ENCODE assay signal across 28 cellular contexts in genomic region chr10:19699299-19699698, GRCh38.
"Had no signal": no experiment of that assay in that cellular context is flagged by ENCODE, and none has a peak within 500 bp of the region (broad histone marks: within the 10 kb centered on the region; RNA-seq: fewer than 3 reads in every experiment).

No MANE protein-coding gene starts in this region.

- H3K4me1 ChIP-seq: left ventricle myocardium inferior, neural progenitor cell, parathyroid adenoma, right atrium auricular region, stomach, testis, thyroid gland, transverse colon, upper lobe of left lung, vagina had no signal

- H3K4me3 Mint-ChIP-seq: mesothelial cell of epicardium; natural killer cell; nephron progenitor cell; neural progenitor cell; stimulated activated naive B cell treated with anti-CD40 and anti-IgM and Interleukin-4, amounts not matched to agents 10 μg/mL and 1 μg/mL and 100 μg/mL, for 72 hours had no signal

- H3K9me3 Mint-ChIP-seq: natural killer cell, neural progenitor cell had no signal

- H3K36me3 Mint-ChIP-seq: naive B cell; natural killer cell; neural progenitor cell; stimulated activated naive B cell treated with anti-CD40 and anti-IgM and Interleukin-4, amounts not matched to agents 10 μg/mL and 1 μg/mL and 100 μg/mL, for 72 hours had no signal

- H3K27me3 ChIP-seq: neural progenitor cell, neutrophil, right atrium auricular region, stomach, testis, thyroid gland, transverse colon, upper lobe of left lung, vagina had no signal

- H3K9ac ChIP-seq: neural progenitor cell, parathyroid adenoma had no signal

- H3K79me2 ChIP-seq: parathyroid adenoma had no signal

- DNase-seq: hippocampal formation; islet precursor cell; left ventricle myocardium inferior; mesendoderm; naive B cell; natural killer cell; nephron progenitor cell; occipital lobe; stimulated activated CD4-positive, alpha-beta T cell treated with anti-CD3 and anti-CD28 coated beads, Interleukin-12 subunit alpha, Interleukin-12 subunit beta, amount 100 ng/mL, for 4 hours; stimulated activated CD4-positive, alpha-beta T cell treated with anti-CD3 and anti-CD28 coated beads, Interleukin-15, amount 100 ng/mL, for 24 hours; stimulated activated CD4-positive, alpha-beta T cell treated with anti-CD3 and anti-CD28 coated beads, Interleukin-2, amount 100 ng/mL, for 24 hours; stimulated activated CD4-positive, alpha-beta T cell treated with anti-CD3 and anti-CD28 coated beads, Interleukin-4, amount 100 ng/mL, for 1 hour; stimulated activated naive B cell treated with anti-CD40 and anti-IgM and Interleukin-4, amounts not matched to agents 10 μg/mL and 1 μg/mL and 100 μg/mL, for 72 hours; stimulated activated naive CD8-positive, alpha-beta T cell treated with anti-CD3 and anti-CD28 coated beads, Interleukin-15, Interleukin-2, amounts not matched to agents 100 U/mL and 50 U/mL, for 24 hours; stomach; testis; thyroid gland; transverse colon; upper lobe of left lung had no signal

- H3K4me3 ChIP-seq: left ventricle myocardium inferior, lung, neural progenitor cell, right atrium auricular region, skin epidermis, stomach, testis, thyroid gland, transverse colon, upper lobe of left lung, vagina had no signal

- H3K36me3 ChIP-seq: left ventricle myocardium inferior, neural progenitor cell, neutrophil, right atrium auricular region, stomach, thyroid gland, transverse colon, upper lobe of left lung, vagina had no signal

- H3K27me3 Mint-ChIP-seq: naive B cell; progenitor cell of endocrine pancreas; stimulated activated naive B cell treated with anti-CD40 and anti-IgM and Interleukin-4, amounts not matched to agents 10 μg/mL and 1 μg/mL and 100 μg/mL, for 72 hours had no signal

- H3K27ac Mint-ChIP-seq: mesothelial cell of epicardium; naive B cell; natural killer cell; nephron progenitor cell; neural progenitor cell; progenitor cell of endocrine pancreas; stimulated activated naive B cell treated with anti-CD40 and anti-IgM and Interleukin-4, amounts not matched to agents 10 μg/mL and 1 μg/mL and 100 μg/mL, for 72 hours had no signal

- H3K4me1 Mint-ChIP-seq: mesothelial cell of epicardium; naive B cell; natural killer cell; nephron progenitor cell; neural progenitor cell; stimulated activated naive B cell treated with anti-CD40 and anti-IgM and Interleukin-4, amounts not matched to agents 10 μg/mL and 1 μg/mL and 100 μg/mL, for 72 hours had no signal

- H3K4me2 ChIP-seq: neural progenitor cell had no signal

- H2AFZ ChIP-seq: neural progenitor cell, parathyroid adenoma had no signal

- H3K27ac ChIP-seq: left ventricle myocardium inferior, neural progenitor cell, neutrophil, parathyroid adenoma, right atrium auricular region, skin epidermis, stomach, testis, thyroid gland, transverse colon, upper lobe of left lung, vagina had no signal

- H3K9me3 ChIP-seq: left ventricle myocardium inferior, neutrophil, right atrium auricular region, stomach, testis, thyroid gland, transverse colon, upper lobe of left lung, vagina had no signal
